In genomic region chr5:119367502-119368237, GRCh38 we compare ENCODE assay signal across 1 cellular context.
TF ChIP-seq lines count a peak whose summit lies in the region.

No MANE protein-coding gene starts in this region.

TF ChIP-seq in GM23338, 12 proteins besides CTCF, POLR2A, EP300 and RAD21 (continued from another document):
- TF ChIP-seq ZNF114 (CRISPR knock-in tag; IDR thresholded peaks at IDR 0.05) (no peak), ZNF331 (CRISPR knock-in tag; IDR thresholded peaks at IDR 0.05; ENCODE audit: low read depth) (no peak), ETS1 (IDR thresholded peaks at IDR 0.05) (no peak), JUNB (IDR thresholded peaks at IDR 0.05; ENCODE audit: unreplicated experiment) (no peak), EZH2phosphoT487 (IDR thresholded peaks at IDR 0.05; ENCODE audit: unreplicated experiment) (no peak), STAT1 (IDR thresholded peaks at IDR 0.05; ENCODE audit: unreplicated experiment) (no peak), POLR2AphosphoS5 (IDR thresholded peaks at IDR 0.05; ENCODE audit: low read depth) (no peak)
TF ChIP-seq in GM23338: peak in this region for 0.
